ENCODE assay signal across 6 cellular contexts in the genomic region with DNA sequence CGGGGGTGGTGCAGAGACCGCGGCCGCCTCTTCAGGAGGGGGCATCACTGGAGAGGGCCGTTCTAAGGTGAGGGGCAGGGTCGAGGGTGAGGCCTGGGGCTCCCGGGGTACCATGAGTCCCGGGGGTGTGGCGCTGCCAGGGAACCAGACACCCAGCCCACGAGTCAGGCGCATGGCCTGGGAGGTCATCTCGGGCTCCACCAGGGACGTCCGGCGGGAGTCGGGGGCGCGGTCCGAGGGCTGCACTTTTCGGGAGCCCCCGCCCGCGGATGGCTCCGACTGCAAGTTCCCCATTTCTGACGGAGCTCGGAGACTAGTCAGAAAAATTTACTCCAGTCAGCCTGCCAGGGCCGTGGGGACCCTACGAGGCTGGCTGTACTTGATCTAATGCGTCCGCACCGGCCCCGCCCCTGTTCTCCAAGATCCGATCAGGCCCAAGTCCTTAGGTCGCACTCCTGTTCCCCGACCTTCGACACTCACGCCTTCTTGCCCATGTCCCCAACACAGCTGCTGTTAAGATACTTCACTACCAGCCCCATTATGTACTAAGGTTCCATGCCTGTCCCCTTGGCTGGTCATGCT. TPM values are rescaled to one million over a fixed set of nuclear protein-coding genes. Genes with fewer than 3 reads are reported as not detected.
DNase-seq lines count a peak whose midpoint lies in the region; ATAC-seq and TF ChIP-seq lines count a peak whose summit lies in the region.

No MANE protein-coding gene starts in this region.

- no peak overlapping the region for H3K4me3 ChIP-seq in NB4 (ENCODE audit: low read depth, low read length)
- H3K4me3 ChIP-seq in skeletal muscle satellite cell (ENCODE audit: low read length) = peak overlapping the region; percentile 88

- no peaks in the 10 kb centered on the region for H3K9me3 Mint-ChIP-seq in effector memory CD8-positive, alpha-beta T cell

- H3K4me2 ChIP-seq in skeletal muscle satellite cell (ENCODE audit: low read length) = peak overlapping the region; percentile 98

- H3K27me3 ChIP-seq in skeletal muscle satellite cell (ENCODE audit: control insufficient read depth, insufficient read depth, low read length) = no peaks in the 10 kb centered on the region

- peaks cover 33% of the 10 kb centered on the region for H3K36me3 Mint-ChIP-seq in effector memory CD8-positive, alpha-beta T cell (ENCODE audit: insufficient read depth)

- ATAC-seq in effector memory CD8-positive, alpha-beta T cell (replicated peaks) = no peak

- H3K4me3 Mint-ChIP-seq in effector memory CD8-positive, alpha-beta T cell = peak overlapping the region; percentile 83 to 85

- DNase-seq in NB4 (ENCODE audit: low read depth) = peak; percentile 39
- no peak for DNase-seq in effector memory CD8-positive, alpha-beta T cell
- DNase-seq in NCI-H2227 treated with DMSO at 0.1 percent for 48 hours (lab: John Stamatoyannopoulos, UW) = no peak
- no peak for DNase-seq in GF-D8 (lab: John Stamatoyannopoulos, UW)
- no peak for DNase-seq in T1000 (lab: John Stamatoyannopoulos, UW)

- peak overlapping the region; percentile 6 for H3K9ac ChIP-seq in skeletal muscle satellite cell (ENCODE audit: low read depth, low read length)

- peaks cover 42% of the 10 kb centered on the region for H3K36me3 ChIP-seq in skeletal muscle satellite cell (ENCODE audit: insufficient read depth, low read length)

- H3K27me3 Mint-ChIP-seq in effector memory CD8-positive, alpha-beta T cell = no peaks in the 10 kb centered on the region

- TF ChIP-seq CTCF in NB4 (IDR thresholded peaks at IDR 0.05; ENCODE audit: low read depth, low read length) = no peak

- no peak for TF ChIP-seq POLR2A in NB4 (IDR thresholded peaks at IDR 0.05; ENCODE audit: extremely low read depth, insufficient read length)

- H3K9me3 ChIP-seq in skeletal muscle satellite cell (replicated peaks; ENCODE audit: low read length) = no peaks in the 10 kb centered on the region

- H3K4me1 ChIP-seq in skeletal muscle satellite cell (ENCODE audit: control insufficient read depth, insufficient read depth, low read length) = peaks cover 27% of the 10 kb centered on the region

- peaks cover 11 to 12% of the 10 kb centered on the region in 2 donors for H3K4me1 Mint-ChIP-seq in effector memory CD8-positive, alpha-beta T cell (ENCODE audit: low read depth in 2 of 2)

- peak overlapping the region; percentile 69 to 72 for H3K27ac Mint-ChIP-seq in effector memory CD8-positive, alpha-beta T cell

RNA-seq across cellular contexts. Expression of a gene that starts 0.8 kb away (rescaled TPM):
- under 0.01 and 0.25 TPM in 2 replicates for total RNA-seq in skeletal muscle satellite cell (2012; rRNA removed)

RNA-seq across cellular contexts. Expression of a gene that starts 1.4 kb away (rescaled TPM):
- total RNA-seq in skeletal muscle satellite cell (2012; rRNA removed) = 3.1 and 3.5 TPM in 2 replicates

RNA-seq across cellular contexts. Expression of a gene that starts 12.7 kb away (rescaled TPM):
- total RNA-seq in skeletal muscle satellite cell (2012; rRNA removed) = 429 and 523 TPM in 2 replicates

RNA-seq across cellular contexts. Expression of a gene that starts 15.8 kb away (rescaled TPM):
- total RNA-seq in skeletal muscle satellite cell (2012; rRNA removed) = 8.9 and 9.6 TPM in 2 replicates

RNA-seq across cellular contexts. Expression of a gene that starts 39.0 kb away (rescaled TPM):
- total RNA-seq in skeletal muscle satellite cell (2012; rRNA removed) = not detected in 2 replicates
